ENCODE assay signal across 8 cellular contexts in the genomic region with DNA sequence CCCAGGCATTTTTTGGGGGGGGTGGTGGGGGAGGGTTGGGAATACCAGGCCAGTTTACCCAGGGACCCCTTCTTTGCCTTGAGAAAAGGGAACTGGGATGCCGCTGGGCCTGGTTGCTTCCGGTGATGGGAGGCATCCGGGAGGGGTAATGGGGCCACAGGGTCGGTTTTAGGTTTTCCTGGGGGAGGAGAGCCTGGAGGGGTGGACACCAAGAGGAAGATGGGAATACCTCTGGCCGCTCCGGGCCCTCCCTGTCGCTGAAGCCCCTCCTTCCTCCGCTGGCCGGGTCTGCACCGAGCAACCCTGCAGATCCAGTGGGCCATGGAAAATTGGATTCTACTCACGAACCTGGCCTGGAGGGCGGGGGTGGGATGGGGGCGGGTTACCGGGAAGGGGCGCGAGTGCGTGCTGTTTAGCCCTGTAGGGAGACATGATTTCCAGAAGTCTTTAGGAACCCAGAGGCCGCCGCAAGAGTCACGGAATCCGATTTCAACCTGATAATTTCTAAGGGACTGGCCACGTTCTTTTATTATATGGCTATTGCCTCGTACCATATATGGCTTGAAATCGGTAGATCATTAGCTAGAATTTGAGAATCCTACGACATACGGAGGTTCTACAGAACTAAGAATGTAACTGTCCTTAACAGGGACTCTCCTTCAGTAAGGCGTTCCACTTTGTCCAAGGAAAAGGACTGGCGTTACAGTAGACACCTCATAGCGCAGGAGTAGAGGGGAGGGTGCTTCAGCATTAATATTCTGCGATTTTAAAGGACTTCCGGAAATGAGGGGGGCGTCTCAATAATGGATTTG. TPM values are rescaled to one million over a fixed set of nuclear protein-coding genes. Genes with fewer than 3 reads are reported as not detected.
DNase-seq lines count a peak whose midpoint lies in the region; ATAC-seq and TF ChIP-seq lines count a peak whose summit lies in the region.

No MANE protein-coding gene starts in this region.

- no peak for TF ChIP-seq POLR2A in right lobe of liver (IDR thresholded peaks at IDR 0.05)

- TF ChIP-seq CTCF in right lobe of liver (IDR thresholded peaks at IDR 0.05), result no peak

- intact Hi-C loops in right lobe of liver (cut with DNase I), result no loop called here

- H3K9ac ChIP-seq in SK-N-MC (ENCODE audit: insufficient read length) (peak overlapping the region; percentile 93), duodenal mucosa (ENCODE audit: low read depth in 1 of 2, low read length in 2 of 2) (peak overlapping the region; percentile 77 to 86)

- peaks cover 16 to 18% of the 10 kb centered on the region in 2 donors for H3K4me1 ChIP-seq in duodenal mucosa (ENCODE audit: control insufficient read depth in 1 of 2, insufficient read depth in 2 of 2, low read length in 2 of 2)
- peaks cover 0 to 29% (median 2%) of the 10 kb centered on the region in 4 donors for H3K4me1 ChIP-seq in right lobe of liver

- DNase-seq in DMS79 (lab: John Stamatoyannopoulos, UW), result peak; percentile 8
- no peak for DNase-seq in SK-N-MC (ENCODE audit: low read depth, low spot score)
- peak; percentile 47 to 67 (median 59) for DNase-seq in right lobe of liver
- peak; percentile 37 for DNase-seq in stimulated activated CD8-positive, alpha-beta memory T cell treated with anti-CD3 and anti-CD28 coated beads, Interleukin-4, amount 100 ng/mL, for 48 hours
- no peak for DNase-seq in NK-92 treated with Interleukin-12 subunit alpha and Interleukin-12 subunit beta, amount 100 ng/mL, for 24 hours (lab: John Stamatoyannopoulos, UW)
- DNase-seq in cortex of kidney (lab: John Stamatoyannopoulos, UW), result no peak

- H3K27ac ChIP-seq in SK-N-MC, result peak overlapping the region; percentile 79; the same call in 1 of the 2 replicates
- peak overlapping the region; percentile 85 for H3K27ac ChIP-seq in duodenal mucosa (ENCODE audit: low read depth, low read length)
- H3K27ac ChIP-seq in right lobe of liver, result peak overlapping the region; percentile 72 to 92 (median 90)

- 3% methylated on average over 13 of the region's 32 CpGs for WGBS in right lobe of liver (ENCODE audit: insufficient coverage, low coverage, low lambda C conversion rate, missing lambda C conversion rate)

- H3K4me3 ChIP-seq in SK-N-MC, result peak overlapping the region; percentile 99
- H3K4me3 ChIP-seq in duodenal mucosa (ENCODE audit: low read depth in 1 of 2, low read length in 2 of 2), result peak overlapping the region; percentile 89 to 94
- peak overlapping the region; percentile 90 to 97 (median 95) for H3K4me3 ChIP-seq in right lobe of liver

- H3K36me3 ChIP-seq in SK-N-MC (ENCODE audit: insufficient read depth, low read length) (peaks cover 42% of the 10 kb centered on the region), duodenal mucosa (ENCODE audit: control insufficient read depth in 1 of 2, insufficient read depth in 2 of 2, low read length in 2 of 2) (peaks cover 0 to 4% of the 10 kb centered on the region in 2 donors), right lobe of liver (peaks cover 0 to 3% (median 0%) of the 10 kb centered on the region in 4 donors)

- ATAC-seq in HG03066 (IDR thresholded peaks at IDR 0.05; ENCODE audit: low read depth, unreplicated experiment) (peak; percentile 1), right lobe of liver (peak; percentile 11 to 35 (median 20))

- H3K9me3 ChIP-seq in SK-N-MC (ENCODE audit: low read depth, low read length) (no peaks in the 10 kb centered on the region), duodenal mucosa (ENCODE audit: control insufficient read depth in 1 of 2, low read length in 2 of 2) (no peaks in the 10 kb centered on the region), right lobe of liver (no peaks in the 10 kb centered on the region)

- H3K27me3 ChIP-seq in duodenal mucosa (ENCODE audit: control insufficient read depth in 1 of 2, insufficient read depth in 2 of 2, low read length in 2 of 2) (no peaks in the 10 kb centered on the region), right lobe of liver (no peaks in the 10 kb centered on the region)

RNA-seq across cellular contexts. Expression of a gene that starts 0.8 kb away (rescaled TPM):
- 10 to 100 TPM; 18.9 to 37.3 (median 28.5) TPM for total RNA-seq in right lobe of liver

RNA-seq across cellular contexts. Expression of a gene that starts 34.3 kb away (rescaled TPM):
- 100 to 1,000 TPM in 2 of 6 experiments, 10 to 100 TPM in 4; 86.2 to 352 (median 90.0) TPM for total RNA-seq in right lobe of liver

RNA-seq across cellular contexts. Expression of a gene that starts 50.2 kb away (rescaled TPM):
- total RNA-seq in right lobe of liver, result under 1 TPM in 1 of 6 experiments, not detected in 5; 0.12 TPM

Comparison
In these comparisons a context has a peak if more than half of its experiments do, and no peak if none do; other contexts are left out.
1. DNase-seq: peak in DMS79 (single experiment), right lobe of liver (3 of 3) and stimulated activated CD8-positive, alpha-beta memory T cell treated with anti-CD3 and anti-CD28 coated beads, Interleukin-4, amount 100 ng/mL, for 48 hours (single experiment); none in SK-N-MC (single experiment), NK-92 treated with Interleukin-12 subunit alpha and Interleukin-12 subunit beta, amount 100 ng/mL, for 24 hours (single experiment) and cortex of kidney (single experiment).
2. Peak in every context shown above with its lines, with median percentiles within 50 percentile points of each other: H3K27ac ChIP-seq and H3K4me3 ChIP-seq.